In the genomic region with DNA sequence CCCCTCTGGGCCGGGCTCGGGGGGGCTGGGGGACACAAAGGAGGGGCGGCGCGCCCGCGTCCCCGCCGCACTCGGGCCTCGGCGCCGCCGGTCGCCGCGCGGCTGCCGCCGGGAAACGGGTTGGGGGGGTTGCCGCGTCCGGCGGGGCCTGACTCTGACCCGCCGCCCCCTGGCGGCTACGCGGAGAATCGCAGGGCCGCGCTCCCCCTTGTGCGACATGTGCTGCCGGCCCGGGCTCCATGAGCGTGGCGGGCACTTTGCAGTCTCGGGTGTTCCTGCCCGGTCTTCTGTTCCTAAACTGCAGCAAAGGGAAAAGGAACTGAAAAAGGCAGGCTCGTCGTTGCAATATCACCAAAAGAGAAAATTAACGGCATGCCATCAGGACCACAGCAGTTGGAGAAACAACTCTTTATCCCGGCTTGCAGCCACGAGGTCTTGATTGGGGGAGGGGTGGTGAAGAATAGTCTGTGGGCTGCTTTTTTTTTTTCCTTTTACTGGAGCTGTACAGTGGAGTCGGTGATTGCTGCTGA, we compare ENCODE assay signal across 8 cellular contexts.
DNase-seq lines count a peak whose midpoint lies in the region; FAIRE-seq and TF ChIP-seq lines count a peak whose summit lies in the region.

No MANE protein-coding gene starts in this region.

- no peak overlapping the region for H2AFZ ChIP-seq in neuron (ENCODE audit: low read depth, low read length)

- peaks cover 45% of the 10 kb centered on the region for H3K36me3 ChIP-seq in neuron (ENCODE audit: insufficient read depth, low read length)
- peaks cover 4 to 8% of the 10 kb centered on the region in 2 donors for H3K36me3 ChIP-seq in stomach smooth muscle (ENCODE audit: control insufficient read depth in 2 of 2, insufficient read depth in 2 of 2, low read length in 2 of 2)

- TF ChIP-seq CTCF in LNCaP clone FGC (IDR thresholded peaks at IDR 0.05; ENCODE audit: control insufficient read depth, extremely low read depth, insufficient read depth) (peak; percentile 84), foreskin fibroblast (IDR thresholded peaks at IDR 0.05; ENCODE audit: low read depth, low read length) (peak; percentile 82)

- no peak overlapping the region for H3K27ac ChIP-seq in stomach smooth muscle (ENCODE audit: low read length)

- H3K4me3 ChIP-seq in LNCaP clone FGC (ENCODE audit: low read depth, low read length) = peak overlapping the region; percentile 68
- peak overlapping the region; percentile 73 to 81 for H3K4me3 ChIP-seq in foreskin fibroblast (ENCODE audit: low read depth in 1 of 2, low read length in 2 of 2)
- peak overlapping the region; percentile 93 for H3K4me3 ChIP-seq in neuron (ENCODE audit: low read length)
- peak overlapping the region; percentile 75 to 85 for H3K4me3 ChIP-seq in stomach smooth muscle (ENCODE audit: low read length in 2 of 2)

- H3K27me3 ChIP-seq in neuron (ENCODE audit: insufficient read depth, low read length) = no peaks in the 10 kb centered on the region
- H3K27me3 ChIP-seq in stomach smooth muscle (ENCODE audit: control insufficient read depth in 1 of 2, insufficient read depth in 2 of 2, low read length in 2 of 2) = no peaks in the 10 kb centered on the region

- DNase-seq in EL (peak; percentile 82), H54 (ENCODE audit: insufficient read length, low spot score) (peak; percentile 80), LNCaP clone FGC (ENCODE audit: low read depth) (no peak), SHP77 treated with DMSO at 0.1 percent for 48 hours (lab: John Stamatoyannopoulos, UW) (peak; percentile 84), activated gamma-delta T cell treated with Interleukin-2 at 50 U/mL for 16 hours (peak; percentile 91), foreskin fibroblast (peak; percentile 84 to 96)

- peak; percentile 80 for FAIRE-seq in H54 (lab: Jason Lieb, UNC)

- H3K4me1 ChIP-seq in neuron (ENCODE audit: insufficient read depth, low read length) (peaks cover 36% of the 10 kb centered on the region), stomach smooth muscle (ENCODE audit: control insufficient read depth, insufficient read depth, low read length) (peaks cover 7% of the 10 kb centered on the region)

- H3K9ac ChIP-seq in stomach smooth muscle (ENCODE audit: low read length in 2 of 2) = peak overlapping the region in 1 of 2 donors; percentile 70

- peak; percentile 38 for TF ChIP-seq POLR2A in H54 (IDR thresholded peaks at IDR 0.05; ENCODE audit: low read depth, low read length)

- H3K9me3 ChIP-seq in neuron (ENCODE audit: low read length) = no peaks in the 10 kb centered on the region
- H3K9me3 ChIP-seq in stomach smooth muscle (ENCODE audit: control insufficient read depth in 2 of 2, low read length in 2 of 2) = no peaks in the 10 kb centered on the region
